Comparison of ENCODE assay signal across 8 cellular contexts in the genomic region with DNA sequence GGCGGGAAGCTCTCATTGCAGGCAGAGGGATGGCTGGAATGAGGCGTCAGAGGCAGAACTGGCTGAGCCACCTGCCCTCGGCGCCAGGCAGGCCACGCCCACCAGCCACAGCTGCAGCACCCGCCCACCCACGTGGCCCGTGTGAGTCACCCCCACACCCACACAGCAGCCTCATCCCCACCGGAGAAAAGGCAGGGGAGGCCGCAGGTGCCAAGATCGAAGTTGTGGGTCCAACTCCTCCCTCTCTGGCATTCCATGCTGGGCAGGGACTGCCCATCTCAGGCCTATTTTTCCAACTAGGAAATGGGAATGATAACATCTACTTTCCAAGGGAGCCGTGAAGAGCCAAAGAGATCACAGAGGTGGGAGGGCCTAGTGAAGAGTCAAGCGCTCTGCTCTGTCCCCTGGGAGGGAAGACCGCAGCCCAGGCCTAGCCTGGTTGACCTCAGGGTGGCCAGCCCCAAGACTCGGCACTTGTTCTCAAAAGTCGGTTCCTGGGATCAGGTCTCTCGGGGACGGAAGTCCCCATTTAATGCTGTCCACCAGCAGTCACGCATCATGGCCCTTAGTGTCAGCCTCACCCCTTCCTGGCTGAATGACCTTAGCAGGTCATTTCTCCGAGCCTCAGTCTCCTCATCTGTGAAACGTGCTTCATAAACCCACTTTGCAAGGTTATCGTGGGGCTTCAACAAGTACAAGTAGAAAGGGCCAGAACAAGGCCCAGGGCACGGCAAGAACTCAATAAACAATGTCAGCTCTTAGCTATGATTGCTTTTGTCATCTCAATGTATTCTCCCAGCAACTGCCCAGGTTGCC. TPM values are rescaled to one million over a fixed set of nuclear protein-coding genes. Genes with fewer than 3 reads are reported as not detected.
DNase-seq lines count a peak whose midpoint lies in the region; ATAC-seq and FAIRE-seq lines count a peak whose summit lies in the region.

A gene (minus strand): TSS at position 45 of the 816 bp plus-strand sequence. CDS start 2,962 bp downstream, outside the sequence.

- DNase-seq in GM19239 (ENCODE audit: insufficient read length, low spot score), result peak; percentile 62
- DNase-seq in activated T-cell treated with anti-CD3 and anti-CD28 coated beads for 1 hour (ENCODE audit: low read depth), result peak; percentile 14
- peak; percentile 73 for DNase-seq in iPS-NIHi11 (ENCODE audit: low spot score)
- DNase-seq in stimulated activated CD8-positive, alpha-beta memory T cell treated with anti-CD3 and anti-CD28 coated beads, Interleukin-15, amount 100 ng/mL, for 24 hours (ENCODE audit: low read depth), result peak; percentile 35
- DNase-seq in NCI-H510A treated with DMSO at 0.1 percent for 48 hours (lab: John Stamatoyannopoulos, UW), result no peak
- no peak for DNase-seq in cerebellar cortex (ENCODE audit: low spot score)

- no peak for ATAC-seq in GM21360 (IDR thresholded peaks at IDR 0.05; ENCODE audit: unreplicated experiment)

- H3K4me1 Mint-ChIP-seq in IgD-negative memory B cell, result peaks cover 28 to 32% (median 31%) of the 10 kb centered on the region in 3 donors

- H3K9me3 Mint-ChIP-seq in IgD-negative memory B cell, result no peaks in the 10 kb centered on the region

- peak within 1 kb of the TSS; percentile 99 to 100 (median 99) for H3K27ac Mint-ChIP-seq in IgD-negative memory B cell

- no peaks in the 10 kb centered on the region for H3K36me3 Mint-ChIP-seq in IgD-negative memory B cell

- H3K27me3 Mint-ChIP-seq in IgD-negative memory B cell, result peaks cover 2% of the 10 kb centered on the region

- peak; percentile 64 for FAIRE-seq in GM19239 (lab: Jason Lieb, UNC)

- peak within 1 kb of the TSS; percentile 68 to 92 (median 87) for H3K4me3 Mint-ChIP-seq in IgD-negative memory B cell

RNA-seq across cellular contexts. Expression of the gene that starts here (rescaled TPM):
- 2.2 TPM for polyA plus RNA-seq in IgD-negative memory B cell

Comparison
In these comparisons a context has a peak if more than half of its experiments do, and no peak if none do; other contexts are left out.
1. DNase-seq: peak in GM19239 (single experiment), activated T-cell treated with anti-CD3 and anti-CD28 coated beads for 1 hour (single experiment), iPS-NIHi11 (single experiment) and stimulated activated CD8-positive, alpha-beta memory T cell treated with anti-CD3 and anti-CD28 coated beads, Interleukin-15, amount 100 ng/mL, for 24 hours (single experiment); none in NCI-H510A treated with DMSO at 0.1 percent for 48 hours (single experiment) and cerebellar cortex (single experiment).